ENCODE assay signal across 1 cellular context in genomic region chr10:119493155-119493554, GRCh38.
TF ChIP-seq lines count a peak whose summit lies in the region.

No MANE protein-coding gene starts in this region.

TF ChIP-seq in IMR-90, 13 proteins besides CTCF, POLR2A, EP300 and RAD21:
- TF ChIP-seq, protein P1, sequence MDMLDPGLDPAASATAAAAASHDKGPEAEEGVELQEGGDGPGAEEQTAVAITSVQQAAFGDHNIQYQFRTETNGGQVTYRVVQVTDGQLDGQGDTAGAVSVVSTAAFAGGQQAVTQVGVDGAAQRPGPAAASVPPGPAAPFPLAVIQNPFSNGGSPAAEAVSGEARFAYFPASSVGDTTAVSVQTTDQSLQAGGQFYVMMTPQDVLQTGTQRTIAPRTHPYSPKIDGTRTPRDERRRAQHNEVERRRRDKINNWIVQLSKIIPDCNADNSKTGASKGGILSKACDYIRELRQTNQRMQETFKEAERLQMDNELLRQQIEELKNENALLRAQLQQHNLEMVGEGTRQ (IDR thresholded peaks at IDR 0.05; ENCODE audit: low read depth, low read length), result no peak
- TF ChIP-seq, protein P2, sequence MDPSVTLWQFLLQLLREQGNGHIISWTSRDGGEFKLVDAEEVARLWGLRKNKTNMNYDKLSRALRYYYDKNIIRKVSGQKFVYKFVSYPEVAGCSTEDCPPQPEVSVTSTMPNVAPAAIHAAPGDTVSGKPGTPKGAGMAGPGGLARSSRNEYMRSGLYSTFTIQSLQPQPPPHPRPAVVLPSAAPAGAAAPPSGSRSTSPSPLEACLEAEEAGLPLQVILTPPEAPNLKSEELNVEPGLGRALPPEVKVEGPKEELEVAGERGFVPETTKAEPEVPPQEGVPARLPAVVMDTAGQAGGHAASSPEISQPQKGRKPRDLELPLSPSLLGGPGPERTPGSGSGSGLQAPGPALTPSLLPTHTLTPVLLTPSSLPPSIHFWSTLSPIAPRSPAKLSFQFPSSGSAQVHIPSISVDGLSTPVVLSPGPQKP (IDR thresholded peaks at IDR 0.05; ENCODE audit: borderline replicate concordance, low read depth, low read length), result no peak
- TF ChIP-seq MXI1 (IDR thresholded peaks at IDR 0.05; ENCODE audit: borderline replicate concordance, low read depth, low read length) (no peak), RFX5 (IDR thresholded peaks at IDR 0.05; ENCODE audit: low read depth, low read length) (no peak), RCOR1 (IDR thresholded peaks at IDR 0.05; ENCODE audit: insufficient replicate concordance, low read length) (no peak), BHLHE40 (IDR thresholded peaks at IDR 0.05; ENCODE audit: low read depth, low read length) (no peak), CEBPB (IDR thresholded peaks at IDR 0.05; ENCODE audit: low read depth, low read length) (no peak), MAFK (IDR thresholded peaks at IDR 0.05; ENCODE audit: low read depth, low read length) (no peak), SMC3 (IDR thresholded peaks at IDR 0.05; ENCODE audit: low read depth, low read length) (no peak), MAZ (IDR thresholded peaks at IDR 0.05; ENCODE audit: borderline replicate concordance, low read depth, low read length) (no peak), NFE2L2 (IDR thresholded peaks at IDR 0.05; ENCODE audit: low read depth, low read length) (no peak), CHD1 (IDR thresholded peaks at IDR 0.05; ENCODE audit: low read depth, low read length) (no peak), FOS (IDR thresholded peaks at IDR 0.05; ENCODE audit: low read depth, low read length) (no peak)
